In genomic region chr5:33470544-33470943, GRCh38 we compare ENCODE assay signal across 8 cellular contexts. TPM values are rescaled to one million over a fixed set of nuclear protein-coding genes. Genes with fewer than 3 reads are reported as not detected.
DNase-seq lines count a peak whose midpoint lies in the region; ATAC-seq, FAIRE-seq and TF ChIP-seq lines count a peak whose summit lies in the region.

No MANE protein-coding gene starts in this region.

- ATAC-seq in upper lobe of left lung (ENCODE audit: low FRiP score in 2 of 2), result no peak
- ATAC-seq in HG02571 (IDR thresholded peaks at IDR 0.05; ENCODE audit: unreplicated experiment), result no peak

- H3K27ac ChIP-seq in SK-N-SH (ENCODE audit: low read depth in 2 of 2, low read length in 1 of 2) (no peak overlapping the region; a peak in 1 of 4 replicates), upper lobe of left lung (no peak overlapping the region)

- H3F3A ChIP-seq in SK-N-SH (replicated peaks; ENCODE audit: insufficient read depth), result peaks cover 10% of the 10 kb centered on the region

- no peak for TF ChIP-seq EP300 in SK-N-SH (IDR thresholded peaks at IDR 0.05; ENCODE audit: borderline replicate concordance in 1 of 2, low read depth in 1 of 2, low read length in 1 of 2)
- TF ChIP-seq EP300 in upper lobe of left lung (IDR thresholded peaks at IDR 0.05), result no peak

- H3K27me3 ChIP-seq in SK-N-SH (ENCODE audit: insufficient read depth), result no peaks in the 10 kb centered on the region
- no peaks in the 10 kb centered on the region for H3K27me3 ChIP-seq in upper lobe of left lung

- TF ChIP-seq CTCF in AG10803 (conservative IDR thresholded peaks at IDR 0.05; ENCODE audit: low read length) (peak; percentile 55), SK-N-SH (IDR thresholded peaks at IDR 0.05) (peak; percentile 58), upper lobe of left lung (IDR thresholded peaks at IDR 0.05) (peak in 1 of 6 experiments; percentile 13)

- H3K79me2 ChIP-seq in SK-N-SH (ENCODE audit: insufficient read depth), result no peaks in the 10 kb centered on the region

- H3K9me2 ChIP-seq in SK-N-SH, result no peaks in the 10 kb centered on the region

- H3K4me1 ChIP-seq in SK-N-SH (ENCODE audit: control insufficient read depth in 1 of 2, insufficient read depth in 2 of 2, low read depth in 1 of 2, low read length in 1 of 2), result no peaks in the 10 kb centered on the region; a peak in 1 of 4 replicates
- no peaks in the 10 kb centered on the region for H3K4me1 ChIP-seq in upper lobe of left lung

- CTCF ChIA-PET in SK-N-SH (lab: Yijun Ruan, JAX), result interaction anchor here (0.9 to 2.8 kb wide), 12 partner anchors 8 to 500 kb away, joined by 3 to 15 read pairs (median 4); partner anchors contain the start of genes RXFP3 and TARS1

- peak; percentile 71 for TF ChIP-seq RAD21 in SK-N-SH (IDR thresholded peaks at IDR 0.05; ENCODE audit: low read length)

- DNase-seq in AG10803 (ENCODE audit: low read depth), result peak; percentile 61
- peak; percentile 50 for DNase-seq in HT1080 (ENCODE audit: low read depth)
- peak; percentile 30 for DNase-seq in SK-N-SH
- DNase-seq in iPS-NIHi11 (ENCODE audit: low spot score), result peak; percentile 14
- DNase-seq in upper lobe of left lung, result no peak
- DNase-seq in GM12892 (ENCODE audit: insufficient read length), result no peak
- DNase-seq in stimulated activated naive CD4-positive, alpha-beta T cell treated with Interleukin-2 at 50 U/mL for 16 hours (lab: John Stamatoyannopoulos, UW), result no peak

- POLR2A ChIA-PET in SK-N-SH (lab: Yijun Ruan, JAX), result no interaction called here

- peaks cover 10% of the 10 kb centered on the region; the same call in 1 of the 2 replicates for H4K20me1 ChIP-seq in SK-N-SH (ENCODE audit: insufficient read depth)

- peaks cover 84 to 95% of the 10 kb centered on the region in 2 experiments for H3K36me3 ChIP-seq in SK-N-SH (replicated peaks in 1 of 2; ENCODE audit: control insufficient read depth in 1 of 2, insufficient read depth in 2 of 2, low read length in 1 of 2)
- H3K36me3 ChIP-seq in upper lobe of left lung, result peaks cover 30 to 94% (median 62%) of the 10 kb centered on the region in 4 donors

- 80% methylated on average over 3 of the region's 3 CpGs for WGBS in SK-N-SH (ENCODE audit: low lambda C conversion rate)
- 60 to 75% methylated on average over 3 of the region's 3 CpGs for WGBS in upper lobe of left lung, 2 donors

- no peaks in the 10 kb centered on the region for H3K9me3 ChIP-seq in SK-N-SH
- H3K9me3 ChIP-seq in upper lobe of left lung, result no peaks in the 10 kb centered on the region

- no peak overlapping the region for H3K9ac ChIP-seq in SK-N-SH

- TF ChIP-seq POLR2A in upper lobe of left lung (IDR thresholded peaks at IDR 0.05) (no peak), GM12892 (IDR thresholded peaks at IDR 0.05; ENCODE audit: low read depth, low read length) (no peak)

- H3K4me3 ChIP-seq in AG10803 (ENCODE audit: low read length), result no peak overlapping the region
- H3K4me3 ChIP-seq in SK-N-SH (ENCODE audit: low read depth in 2 of 2, low read length in 1 of 2), result no peak overlapping the region
- no peak overlapping the region for H3K4me3 ChIP-seq in upper lobe of left lung

- no peak overlapping the region for H2AFZ ChIP-seq in SK-N-SH (ENCODE audit: low read depth)

- no peak for FAIRE-seq in GM12892 (lab: Jason Lieb, UNC)

- H3K4me2 ChIP-seq in SK-N-SH, result no peak overlapping the region

TF ChIP-seq in SK-N-SH, 30 proteins besides CTCF, POLR2A, EP300 and RAD21:
- peak; percentile 4; the same call in 1 of the 2 replicates for TF ChIP-seq TCF12 (IDR thresholded peaks at IDR 0.05)
- no peak for TF ChIP-seq JUND (IDR thresholded peaks at IDR 0.05)
- no peak for TF ChIP-seq IRF3 (IDR thresholded peaks at IDR 0.05; ENCODE audit: low read depth, low read length)
- TF ChIP-seq NRF1 (IDR thresholded peaks at IDR 0.05; ENCODE audit: low read depth, low read length), result no peak
- TF ChIP-seq TAF1 (IDR thresholded peaks at IDR 0.05; ENCODE audit: borderline replicate concordance, low read depth, low read length), result no peak
- TF ChIP-seq SMC3 (IDR thresholded peaks at IDR 0.05; ENCODE audit: low read depth, low read length), result peak; percentile 56

RNA-seq across cellular contexts. Expression of gene TARS1, which starts 29.8 kb away (rescaled TPM):
- total RNA-seq in HT1080 (2014; rRNA removed; shearing (Covaris generic)), result 367 and 376 TPM in 2 replicates
- polyA plus RNA-seq in HT1080 (2015; cell fraction: cytosol; rRNA removed), result 281 and 345 TPM in 2 replicates
- 453 and 516 TPM in 2 replicates for polyA plus RNA-seq in HT1080 (2015; cell fraction: nucleus; rRNA removed)
- polyA plus RNA-seq in SK-N-SH (2012; rRNA removed), result 58.4 and 74.1 TPM in 2 replicates
- 79.7 and 97.9 TPM in 2 replicates for polyA plus RNA-seq in SK-N-SH (2012; cell fraction: cytosol; rRNA removed)
- polyA plus RNA-seq in SK-N-SH (2012; cell fraction: nucleus; rRNA removed), result 40.2 and 75.3 TPM in 2 replicates
- total RNA-seq in upper lobe of left lung, result 100 to 1,000 TPM in 1 of 6 donors, 10 to 100 TPM in 5; 28.3 to 111 (median 49.5) TPM
- polyA plus RNA-seq in GM12892 (2012; ENCODE audit: missing spikeins), result 135 TPM

Comparison
In these comparisons a context has a peak if more than half of its experiments do, and no peak if none do; other contexts are left out.
1. DNase-seq: peak in AG10803 (single experiment), HT1080 (single experiment), SK-N-SH (single experiment) and iPS-NIHi11 (single experiment); none in upper lobe of left lung (0 of 2), GM12892 (single experiment) and stimulated activated naive CD4-positive, alpha-beta T cell treated with Interleukin-2 at 50 U/mL for 16 hours (single experiment).